In genomic region chr20:22453244-22454080, GRCh38 we compare ENCODE assay signal across 10 cellular contexts.
A peak's percentile ranks its signal among the peaks of the same experiment; 100 is the strongest.
DNase-seq lines count a peak whose midpoint lies in the region; ATAC-seq and TF ChIP-seq lines count a peak whose summit lies in the region.
"Had no signal": no experiment of that assay in that cellular context is flagged by ENCODE, and none has a peak within 500 bp of the region (broad histone marks: within the 10 kb centered on the region; RNA-seq: fewer than 3 reads in every experiment).

No MANE protein-coding gene starts in this region.

- no peak for TF ChIP-seq POLR2A in sigmoid colon (IDR thresholded peaks at IDR 0.05)

- H3K27ac ChIP-seq in dorsolateral prefrontal cortex (no peak overlapping the region), parathyroid adenoma (no peak overlapping the region), sigmoid colon (no peak overlapping the region)

- no peak for TF ChIP-seq EP300 in sigmoid colon (IDR thresholded peaks at IDR 0.05)

- WGBS in sigmoid colon, 2 donors: 47 to 75% methylated on average over 12 of the region's 12 CpGs

- H3K27me3 ChIP-seq in dorsolateral prefrontal cortex (peaks cover 0 to 43% (median 10%) of the 10 kb centered on the region in 45 donors), parathyroid adenoma (ENCODE audit: control insufficient read depth, insufficient read depth, low read length) (no peaks in the 10 kb centered on the region), sigmoid colon (peaks cover 0 to 11% (median 0%) of the 10 kb centered on the region in 3 donors)

- TF ChIP-seq CTCF in GM10266 (IDR thresholded peaks at IDR 0.05; ENCODE audit: control insufficient read depth, insufficient read depth, low read depth, missing control alignments): peak; percentile 16
- TF ChIP-seq CTCF in dorsolateral prefrontal cortex (IDR thresholded peaks at IDR 0.05 in 54 of 56, conservative IDR thresholded peaks at IDR 0.05 in 2 of 56; ENCODE audit: low read depth in 1 of 56, partially characterized antibody in 56 of 56): peak in 55 of 56 donors; percentile 20 to 66 (median 48)
- peak; percentile 68 for TF ChIP-seq CTCF in parathyroid adenoma (IDR thresholded peaks at IDR 0.05)
- TF ChIP-seq CTCF in sigmoid colon (IDR thresholded peaks at IDR 0.05): peak in 2 of 4 experiments; percentile 18 to 22

- no peak for ATAC-seq in GM18861 (IDR thresholded peaks at IDR 0.05; ENCODE audit: unreplicated experiment)
- no peak for ATAC-seq in GM19395 (IDR thresholded peaks at IDR 0.05; ENCODE audit: unreplicated experiment)
- ATAC-seq: natural killer cell had no signal

- DNase-seq in GM10266 (ENCODE audit: extremely low spot score) (no peak), NCI-H460 (ENCODE audit: extremely low read depth, low read depth) (peak; percentile 11), dorsolateral prefrontal cortex (no peak), sigmoid colon (no peak)
- no peak for DNase-seq in stimulated activated naive CD4-positive, alpha-beta T cell (lab: John Stamatoyannopoulos, UW)
- DNase-seq: activated naive CD4-positive, alpha-beta T cell treated with anti-CD3 and anti-CD28 coated beads, Interleukin-2, amount 50 U/mL, for 16 hours; natural killer cell had no signal

- H3K4me3 ChIP-seq in dorsolateral prefrontal cortex (no peak overlapping the region), parathyroid adenoma (ENCODE audit: low read depth, low read length) (no peak overlapping the region), sigmoid colon (no peak overlapping the region)

- H3K9me3 ChIP-seq in parathyroid adenoma (ENCODE audit: control insufficient read depth, low read length) (no peaks in the 10 kb centered on the region), sigmoid colon (no peaks in the 10 kb centered on the region)

- H3K4me1 ChIP-seq in parathyroid adenoma (no peaks in the 10 kb centered on the region), sigmoid colon (peaks cover 0 to 10% (median 4%) of the 10 kb centered on the region in 4 donors)

- intact Hi-C loops in dorsolateral prefrontal cortex (cut with DNase I) (loop anchor here in 1 of 2 donors (10.0 kb wide), 1 partner anchor 231 kb away; no protein-coding TSS in a partner anchor), sigmoid colon (cut with DNase I) (no loop called here)

- no peaks in the 10 kb centered on the region for H3K36me3 ChIP-seq in parathyroid adenoma (ENCODE audit: control insufficient read depth, insufficient read depth, low read length)
- H3K36me3 ChIP-seq in sigmoid colon: no peaks in the 10 kb centered on the region

- no peaks in the 10 kb centered on the region for H3K79me2 ChIP-seq in parathyroid adenoma

- no peak overlapping the region for H3K4me2 ChIP-seq in parathyroid adenoma (ENCODE audit: low read length)

- no peak overlapping the region for H2AFZ ChIP-seq in parathyroid adenoma

- no peak overlapping the region for H3K9ac ChIP-seq in parathyroid adenoma
